In the genomic region with DNA sequence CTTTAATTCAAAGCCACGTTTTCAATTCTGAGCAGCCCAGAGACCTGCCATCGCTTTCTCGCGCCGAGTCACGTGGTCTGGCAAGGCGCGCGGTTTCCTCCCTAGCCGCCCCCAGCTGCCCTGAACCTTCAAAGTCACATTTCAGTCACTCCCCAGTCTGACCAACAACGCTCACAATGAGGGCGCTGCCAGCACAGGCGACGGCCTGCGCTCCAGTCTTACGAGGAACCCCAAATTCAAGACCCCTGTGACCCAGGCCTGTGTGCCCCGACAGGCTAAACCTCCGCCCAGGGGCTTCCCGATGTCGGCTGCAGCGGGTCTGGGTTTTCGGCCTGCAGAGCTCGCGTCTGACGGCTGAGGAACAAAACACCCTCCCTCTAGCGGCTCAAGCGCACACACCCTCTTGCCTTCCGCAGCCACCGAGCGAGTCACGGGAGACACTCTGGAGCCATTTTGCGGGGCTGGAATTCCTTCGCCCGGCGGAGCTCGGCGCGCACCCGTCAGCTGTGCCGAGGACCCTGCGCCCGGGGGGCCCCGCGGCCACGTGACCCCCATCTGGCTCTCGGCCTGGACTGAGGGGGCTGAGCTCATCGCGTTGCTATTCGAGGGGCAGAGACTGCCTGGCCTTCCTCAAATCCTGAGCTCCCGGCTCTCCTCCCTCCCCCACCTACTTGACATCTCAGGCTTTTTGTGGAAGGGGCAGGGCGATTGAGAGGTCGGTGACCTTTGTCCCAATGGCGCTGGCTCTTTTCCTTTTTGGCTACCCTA, we compare ENCODE assay signal across 8 cellular contexts.
DNase-seq lines count a peak whose midpoint lies in the region; ATAC-seq, FAIRE-seq and TF ChIP-seq lines count a peak whose summit lies in the region.

No MANE protein-coding gene starts in this region.

- peak; percentile 97 for ATAC-seq in GM21526 (IDR thresholded peaks at IDR 0.05; ENCODE audit: low FRiP score, unreplicated experiment)
- ATAC-seq in SK-N-SH treated with all-trans-retinoic acid at 6 μM for 48 hours = peak; percentile 68
- peak; percentile 70 to 82 (median 77) for ATAC-seq in pancreas

- WGBS in pancreas, 2 donors = 2 to 5% methylated on average over 50 to 53 of the region's 53 CpGs
- 4% methylated on average over 53 of the region's 53 CpGs for WGBS in thymus

- H3K9me3 ChIP-seq in pancreas = no peaks in the 10 kb centered on the region
- H3K9me3 ChIP-seq in thymus (ENCODE audit: control insufficient read depth) = no peaks in the 10 kb centered on the region

- H3K36me3 ChIP-seq in pancreas (no peaks in the 10 kb centered on the region), thymus (ENCODE audit: control insufficient read depth, insufficient read depth) (no peaks in the 10 kb centered on the region)

- H3K27me3 ChIP-seq in pancreas = no peaks in the 10 kb centered on the region
- no peaks in the 10 kb centered on the region for H3K27me3 ChIP-seq in thymus (ENCODE audit: control insufficient read depth, insufficient read depth)

- H3K27ac ChIP-seq in pancreas (peak overlapping the region; percentile 92 to 97 (median 96)), thymus (ENCODE audit: low read depth) (peak overlapping the region; percentile 74)

- TF ChIP-seq CTCF in pancreas (IDR thresholded peaks at IDR 0.05) = peak; percentile 37 to 52 (median 47)

- peak; percentile 62 for DNase-seq in DMS 273 treated with DMSO at 0.1 percent for 48 hours (lab: John Stamatoyannopoulos, UW)
- peak; percentile 83 for DNase-seq in HuH-7 (ENCODE audit: low spot score)
- DNase-seq in activated naive CD8-positive, alpha-beta T cell treated with anti-CD3 and anti-CD28 coated beads, Interleukin-2, amount 50 U/mL, for 16 hours (ENCODE audit: low read depth, low spot score) = peak; percentile 19
- peak; percentile 95 for DNase-seq in cardiac septum (ENCODE audit: low spot score)
- peak; percentile 84 to 89 (median 85) for DNase-seq in pancreas

- H3K4me3 ChIP-seq in pancreas (peak overlapping the region; percentile 8 to 42 (median 38)), thymus (ENCODE audit: low read length) (peak overlapping the region; percentile 46)

- no peak for FAIRE-seq in pancreas (lab: Jason Lieb, UNC)

- intact Hi-C loops in cardiac septum (cut with DNase I) = loop anchor here (1.0 to 5.0 kb wide), 4 partner anchors 62 to 715 kb away; no protein-coding TSS in a partner anchor
- intact Hi-C loops in pancreas (cut with DNase I) = no loop called here

- peaks cover 9 to 38% (median 29%) of the 10 kb centered on the region in 3 donors for H3K4me1 ChIP-seq in pancreas
- peaks cover 8% of the 10 kb centered on the region for H3K4me1 ChIP-seq in thymus (ENCODE audit: control insufficient read depth, insufficient read depth, low read length)

TF ChIP-seq in SK-N-SH treated with all-trans-retinoic acid at 6 μM for 48 hours, 23 proteins besides CTCF, POLR2A, EP300 and RAD21 (continues in another document):
- TF ChIP-seq OSR1 (CRISPR knock-in tag; IDR thresholded peaks at IDR 0.05) (no peak), ZFP30 (CRISPR knock-in tag; IDR thresholded peaks at IDR 0.05) (no peak), BACH2 (CRISPR knock-in tag; IDR thresholded peaks at IDR 0.05; ENCODE audit: borderline replicate concordance) (no peak), GLIS3 (CRISPR knock-in tag; IDR thresholded peaks at IDR 0.05) (0 out of 2 replicates have a peak, but pooled peaks have one; percentile 58), ZNF70 (CRISPR knock-in tag; IDR thresholded peaks at IDR 0.05) (no peak), TOX (CRISPR knock-in tag; IDR thresholded peaks at IDR 0.05; ENCODE audit: borderline replicate concordance) (no peak), TCF4 (CRISPR knock-in tag; IDR thresholded peaks at IDR 0.05; ENCODE audit: borderline replicate concordance) (0 out of 2 replicates have a peak, but pooled peaks have one; percentile 17), ISL1 (CRISPR knock-in tag; IDR thresholded peaks at IDR 0.05) (no peak), RARB (CRISPR knock-in tag; IDR thresholded peaks at IDR 0.05) (no peak), CSDC2 (CRISPR knock-in tag; IDR thresholded peaks at IDR 0.05) (no peak), ZNF8 (CRISPR knock-in tag; IDR thresholded peaks at IDR 0.05) (no peak), ZFP3 (CRISPR knock-in tag; IDR thresholded peaks at IDR 0.05) (no peak), ESRRG (CRISPR knock-in tag; IDR thresholded peaks at IDR 0.05) (no peak), PPARA (CRISPR knock-in tag; IDR thresholded peaks at IDR 0.05; ENCODE audit: borderline replicate concordance) (no peak), ZNF565 (CRISPR knock-in tag; conservative IDR thresholded peaks at IDR 0.05; ENCODE audit: low read depth) (no peak), SNAI2 (CRISPR knock-in tag; IDR thresholded peaks at IDR 0.05) (no peak), ZC3H10 (CRISPR knock-in tag; IDR thresholded peaks at IDR 0.05) (no peak), ARNTL (CRISPR knock-in tag; IDR thresholded peaks at IDR 0.05; ENCODE audit: borderline replicate concordance, low read depth) (0 out of 2 replicates have a peak, but pooled peaks have one; percentile 13)
- TF ChIP-seq, protein P1, sequence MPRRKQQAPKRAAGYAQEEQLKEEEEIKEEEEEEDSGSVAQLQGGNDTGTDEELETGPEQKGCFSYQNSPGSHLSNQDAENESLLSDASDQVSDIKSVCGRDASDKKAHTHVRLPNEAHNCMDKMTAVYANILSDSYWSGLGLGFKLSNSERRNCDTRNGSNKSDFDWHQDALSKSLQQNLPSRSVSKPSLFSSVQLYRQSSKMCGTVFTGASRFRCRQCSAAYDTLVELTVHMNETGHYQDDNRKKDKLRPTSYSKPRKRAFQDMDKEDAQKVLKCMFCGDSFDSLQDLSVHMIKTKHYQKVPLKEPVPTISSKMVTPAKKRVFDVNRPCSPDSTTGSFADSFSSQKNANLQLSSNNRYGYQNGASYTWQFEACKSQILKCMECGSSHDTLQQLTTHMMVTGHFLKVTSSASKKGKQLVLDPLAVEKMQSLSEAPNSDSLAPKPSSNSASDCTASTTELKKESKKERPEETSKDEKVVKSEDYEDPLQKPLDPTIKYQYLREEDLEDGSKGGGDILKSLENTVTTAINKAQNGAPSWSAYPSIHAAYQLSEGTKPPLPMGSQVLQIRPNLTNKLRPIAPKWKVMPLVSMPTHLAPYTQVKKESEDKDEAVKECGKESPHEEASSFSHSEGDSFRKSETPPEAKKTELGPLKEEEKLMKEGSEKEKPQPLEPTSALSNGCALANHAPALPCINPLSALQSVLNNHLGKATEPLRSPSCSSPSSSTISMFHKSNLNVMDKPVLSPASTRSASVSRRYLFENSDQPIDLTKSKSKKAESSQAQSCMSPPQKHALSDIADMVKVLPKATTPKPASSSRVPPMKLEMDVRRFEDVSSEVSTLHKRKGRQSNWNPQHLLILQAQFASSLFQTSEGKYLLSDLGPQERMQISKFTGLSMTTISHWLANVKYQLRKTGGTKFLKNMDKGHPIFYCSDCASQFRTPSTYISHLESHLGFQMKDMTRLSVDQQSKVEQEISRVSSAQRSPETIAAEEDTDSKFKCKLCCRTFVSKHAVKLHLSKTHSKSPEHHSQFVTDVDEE (CRISPR knock-in tag; IDR thresholded peaks at IDR 0.05) = no peak
- TF ChIP-seq, protein P2, sequence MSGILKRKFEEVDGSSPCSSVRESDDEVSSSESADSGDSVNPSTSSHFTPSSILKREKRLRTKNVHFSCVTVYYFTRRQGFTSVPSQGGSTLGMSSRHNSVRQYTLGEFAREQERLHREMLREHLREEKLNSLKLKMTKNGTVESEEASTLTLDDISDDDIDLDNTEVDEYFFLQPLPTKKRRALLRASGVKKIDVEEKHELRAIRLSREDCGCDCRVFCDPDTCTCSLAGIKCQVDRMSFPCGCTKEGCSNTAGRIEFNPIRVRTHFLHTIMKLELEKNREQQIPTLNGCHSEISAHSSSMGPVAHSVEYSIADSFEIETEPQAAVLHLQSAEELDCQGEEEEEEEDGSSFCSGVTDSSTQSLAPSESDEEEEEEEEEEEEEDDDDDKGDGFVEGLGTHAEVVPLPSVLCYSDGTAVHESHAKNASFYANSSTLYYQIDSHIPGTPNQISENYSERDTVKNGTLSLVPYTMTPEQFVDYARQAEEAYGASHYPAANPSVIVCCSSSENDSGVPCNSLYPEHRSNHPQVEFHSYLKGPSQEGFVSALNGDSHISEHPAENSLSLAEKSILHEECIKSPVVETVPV (CRISPR knock-in tag; IDR thresholded peaks at IDR 0.05) = no peak
- TF ChIP-seq, protein P3, sequence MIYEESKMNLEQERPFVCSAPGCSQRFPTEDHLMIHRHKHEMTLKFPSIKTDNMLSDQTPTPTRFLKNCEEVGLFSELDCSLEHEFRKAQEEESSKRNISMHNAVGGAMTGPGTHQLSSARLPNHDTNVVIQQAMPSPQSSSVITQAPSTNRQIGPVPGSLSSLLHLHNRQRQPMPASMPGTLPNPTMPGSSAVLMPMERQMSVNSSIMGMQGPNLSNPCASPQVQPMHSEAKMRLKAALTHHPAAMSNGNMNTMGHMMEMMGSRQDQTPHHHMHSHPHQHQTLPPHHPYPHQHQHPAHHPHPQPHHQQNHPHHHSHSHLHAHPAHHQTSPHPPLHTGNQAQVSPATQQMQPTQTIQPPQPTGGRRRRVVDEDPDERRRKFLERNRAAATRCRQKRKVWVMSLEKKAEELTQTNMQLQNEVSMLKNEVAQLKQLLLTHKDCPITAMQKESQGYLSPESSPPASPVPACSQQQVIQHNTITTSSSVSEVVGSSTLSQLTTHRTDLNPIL (CRISPR knock-in tag; IDR thresholded peaks at IDR 0.05; ENCODE audit: low read depth) = no peak
- TF ChIP-seq, protein P4, sequence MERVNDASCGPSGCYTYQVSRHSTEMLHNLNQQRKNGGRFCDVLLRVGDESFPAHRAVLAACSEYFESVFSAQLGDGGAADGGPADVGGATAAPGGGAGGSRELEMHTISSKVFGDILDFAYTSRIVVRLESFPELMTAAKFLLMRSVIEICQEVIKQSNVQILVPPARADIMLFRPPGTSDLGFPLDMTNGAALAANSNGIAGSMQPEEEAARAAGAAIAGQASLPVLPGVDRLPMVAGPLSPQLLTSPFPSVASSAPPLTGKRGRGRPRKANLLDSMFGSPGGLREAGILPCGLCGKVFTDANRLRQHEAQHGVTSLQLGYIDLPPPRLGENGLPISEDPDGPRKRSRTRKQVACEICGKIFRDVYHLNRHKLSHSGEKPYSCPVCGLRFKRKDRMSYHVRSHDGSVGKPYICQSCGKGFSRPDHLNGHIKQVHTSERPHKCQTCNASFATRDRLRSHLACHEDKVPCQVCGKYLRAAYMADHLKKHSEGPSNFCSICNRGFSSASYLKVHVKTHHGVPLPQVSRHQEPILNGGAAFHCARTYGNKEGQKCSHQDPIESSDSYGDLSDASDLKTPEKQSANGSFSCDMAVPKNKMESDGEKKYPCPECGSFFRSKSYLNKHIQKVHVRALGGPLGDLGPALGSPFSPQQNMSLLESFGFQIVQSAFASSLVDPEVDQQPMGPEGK (CRISPR knock-in tag; IDR thresholded peaks at IDR 0.05; ENCODE audit: borderline replicate concordance) = no peak

Comparison
In these comparisons a context has a peak if more than half of its experiments do, and no peak if none do; other contexts are left out.
1. Peak in every context shown above with its lines: DNase-seq, ATAC-seq, H3K4me3 ChIP-seq and H3K27ac ChIP-seq.
2. DNase-seq: peak in every context shown above with its lines; median percentile 95 in cardiac septum; 85 in pancreas; 83 in HuH-7; 62 in DMS 273 treated with DMSO at 0.1 percent for 48 hours; 19 in activated naive CD8-positive, alpha-beta T cell treated with anti-CD3 and anti-CD28 coated beads, Interleukin-2, amount 50 U/mL, for 16 hours.